In the genomic region with DNA sequence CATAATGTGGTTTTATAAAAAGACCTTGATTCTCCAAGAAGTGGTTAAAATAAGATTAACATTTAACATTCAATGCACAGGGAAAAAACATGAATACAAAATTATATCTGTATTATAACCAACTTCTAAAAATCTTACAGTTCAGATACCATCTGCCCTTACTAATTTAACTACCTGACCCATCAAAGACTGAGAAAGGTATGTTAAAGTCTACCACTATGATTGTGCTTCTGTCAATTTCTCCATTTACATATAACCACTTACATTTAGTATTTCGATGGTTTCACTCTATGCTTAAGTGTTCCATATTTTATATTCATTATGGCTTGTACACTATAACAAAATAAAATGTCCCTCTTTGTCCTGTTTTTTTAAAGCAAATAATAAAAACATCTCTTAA, we compare ENCODE assay signal across 22 cellular contexts.
"Had no signal": no experiment of that assay in that cellular context is flagged by ENCODE, and none has a peak within 500 bp of the region (broad histone marks: within the 10 kb centered on the region; RNA-seq: fewer than 3 reads in every experiment).

No MANE protein-coding gene starts in this region.

- DNase-seq: activated CD4-positive, alpha-beta T cell treated with anti-CD3 and anti-CD28 coated beads, Interleukin-2, amount 50 U/mL, for 4 hours; activated naive CD4-positive, alpha-beta T cell; activated T-cell treated with anti-CD3 and anti-CD28 coated beads for 4 hours; central memory CD4-positive, alpha-beta T cell; dermis blood vessel endothelial cell; effector CD4-positive, alpha-beta T cell; left lung; lower lobe of right lung; mesendoderm; retina; stimulated activated CD4-positive, alpha-beta T cell treated with anti-CD3 and anti-CD28 coated beads, Interleukin-12 subunit alpha, Interleukin-12 subunit beta, amount 100 ng/mL, for 4 hours; stimulated activated CD4-positive, alpha-beta T cell treated with anti-CD3 and anti-CD28 coated beads, Interleukin-4, amount 100 ng/mL, for 1 hour; stimulated activated naive CD8-positive, alpha-beta T cell treated with anti-CD3 and anti-CD28 coated beads, Interleukin-15, amount 100 ng/mL, for 72 hours; substantia nigra had no signal

- ATAC-seq: left lung; lower lobe of right lung; sciatic nerve; SK-N-SH treated with all-trans-retinoic acid at 6 μM for 48 hours; stimulated activated naive CD8-positive, alpha-beta T cell treated with anti-CD3 and anti-CD28 coated beads, Interleukin-15, amount 100 ng/mL, for 72 hours had no signal

- H3K27ac ChIP-seq: breast epithelium, left lung, lower lobe of right lung, skin epidermis, vagina had no signal

- H3K27me3 ChIP-seq: breast epithelium, left lung, vagina had no signal

- H3K4me1 ChIP-seq: breast epithelium had no signal

- H3K9me3 ChIP-seq: breast epithelium, left lung, lower lobe of right lung, vagina had no signal

- H3K9me3 Mint-ChIP-seq: nephron; stimulated activated naive CD8-positive, alpha-beta T cell treated with anti-CD3 and anti-CD28 coated beads, Interleukin-15, amount 100 ng/mL, for 72 hours; type B pancreatic cell had no signal

- H3K27ac Mint-ChIP-seq: progenitor cell of endocrine pancreas, type B pancreatic cell had no signal

- H3K27me3 Mint-ChIP-seq: progenitor cell of endocrine pancreas; stimulated activated naive CD8-positive, alpha-beta T cell treated with anti-CD3 and anti-CD28 coated beads, Interleukin-15, amount 100 ng/mL, for 72 hours; type B pancreatic cell had no signal

- H3K4me3 Mint-ChIP-seq: nephron; stimulated activated naive CD8-positive, alpha-beta T cell treated with anti-CD3 and anti-CD28 coated beads, Interleukin-15, amount 100 ng/mL, for 72 hours; type B pancreatic cell had no signal
